Comparison of ENCODE assay signal across 21 cellular contexts in the genomic region with DNA sequence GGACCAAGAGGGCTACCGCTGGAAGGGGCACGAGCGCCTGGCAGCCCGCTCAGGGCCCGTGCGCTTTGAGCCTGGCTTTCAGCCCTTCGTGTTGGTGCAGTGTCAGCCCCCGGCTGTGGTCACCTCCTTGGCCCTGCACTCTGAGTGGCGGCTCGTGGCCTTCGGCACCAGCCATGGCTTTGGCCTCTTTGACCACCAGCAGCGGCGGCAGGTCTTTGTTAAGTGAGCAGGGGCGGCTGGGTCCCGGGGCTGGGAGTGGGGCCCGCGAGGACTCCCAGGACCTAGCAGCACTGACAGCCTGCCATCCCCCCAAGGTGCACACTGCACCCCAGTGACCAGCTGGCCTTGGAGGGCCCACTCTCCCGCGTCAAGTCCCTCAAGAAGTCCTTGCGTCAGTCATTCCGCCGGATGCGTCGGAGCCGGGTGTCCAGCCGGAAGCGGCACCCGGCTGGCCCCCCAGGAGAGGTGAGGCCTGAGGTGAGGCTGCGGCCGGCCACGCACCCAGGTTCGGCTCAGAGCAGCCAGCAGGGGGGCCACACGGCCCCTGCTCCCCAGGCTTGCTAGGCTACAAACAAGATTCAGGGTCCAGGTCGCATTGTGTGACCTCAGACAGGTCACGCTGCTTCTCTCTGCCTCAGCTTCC. TPM values are rescaled to one million over a fixed set of nuclear protein-coding genes. Genes with fewer than 3 reads are reported as not detected.
DNase-seq lines count a peak whose midpoint lies in the region; ATAC-seq and TF ChIP-seq lines count a peak whose summit lies in the region.
"Had no signal": no experiment of that assay in that cellular context is flagged by ENCODE, and none has a peak within 500 bp of the region (broad histone marks: within the 10 kb centered on the region; RNA-seq: fewer than 3 reads in every experiment).

No MANE protein-coding gene starts in this region.

- H3K4me3 ChIP-seq in OCI-LY7 (ENCODE audit: low read depth, low read length, poor library complexity, severe bottlenecking), result no peak overlapping the region
- H3K4me3 ChIP-seq in spleen, result no peak overlapping the region
- H3K4me3 ChIP-seq: Peyer's patch had no signal

- BruUV-seq in OCI-LY7 (replicated peaks; lab: Mats Ljungman, UMichigan), result no TSS peak

- intact Hi-C loops in CD14-positive monocyte (cut with micrococcal nuclease) (loop anchor here in 1 of 2 donors (5.0 kb wide), 1 partner anchor 53 kb away; a partner anchor contains a TSS), OCI-LY7 (cut with micrococcal nuclease; ENCODE audit: unreplicated experiment) (loop anchor here (2.0 kb wide), 2 partner anchors 19 to 45 kb away; a partner anchor contains a TSS), spleen (cut with DNase I; ENCODE audit: low total_unique reads) (no loop called here), posterior vena cava (cut with DNase I) (no loop called here)

- TF ChIP-seq POLR2A in spleen (IDR thresholded peaks at IDR 0.05), result no peak

- H3K27ac ChIP-seq in OCI-LY7 (ENCODE audit: low read depth, low read length, poor library complexity, severe bottlenecking) (peak overlapping the region; percentile 61), spleen (peak overlapping the region in 6 of 8 donors; percentile 61 to 92 (median 80))

- ATAC-seq in left lobe of liver (no peak), GM18909 (IDR thresholded peaks at IDR 0.05; ENCODE audit: poor library complexity, unreplicated experiment) (no peak), HG02678 (IDR thresholded peaks at IDR 0.05; ENCODE audit: unreplicated experiment) (no peak)

- H3K36me3 ChIP-seq in OCI-LY7 (ENCODE audit: insufficient read depth, low read length) (no peaks in the 10 kb centered on the region), spleen (peaks cover 0 to 95% (median 39%) of the 10 kb centered on the region in 6 donors)

- no peaks in the 10 kb centered on the region for H3K9me3 Mint-ChIP-seq in CD14-positive monocyte
- H3K9me3 Mint-ChIP-seq: CD4-positive, CD25-positive, alpha-beta regulatory T cell had no signal

- peaks cover 0 to 5% (median 1%) of the 10 kb centered on the region in 3 donors for H3K27me3 Mint-ChIP-seq in CD14-positive monocyte (ENCODE audit: low read depth in 3 of 3)
- H3K27me3 Mint-ChIP-seq: CD4-positive, CD25-positive, alpha-beta regulatory T cell had no signal

- no peak overlapping the region for H3K4me3 Mint-ChIP-seq in CD14-positive monocyte

- no peaks in the 10 kb centered on the region for H3K9me2 ChIP-seq in OCI-LY7 (ENCODE audit: insufficient read depth, low read length)
- H3K9me2 ChIP-seq: SK-N-SH had no signal

- peak overlapping the region in 4 of 7 donors; percentile 88 to 98 (median 97) for H3K27ac Mint-ChIP-seq in CD14-positive monocyte
- H3K27ac Mint-ChIP-seq: CD4-positive, CD25-positive, alpha-beta regulatory T cell had no signal

- H4K20me1 ChIP-seq in OCI-LY7 (ENCODE audit: insufficient read depth, low read length), result no peaks in the 10 kb centered on the region

- H3K4me1 Mint-ChIP-seq in CD14-positive monocyte, result peaks cover 23% of the 10 kb centered on the region

- no peaks in the 10 kb centered on the region for H3K9me3 ChIP-seq in OCI-LY7 (ENCODE audit: low read length)
- H3K9me3 ChIP-seq in spleen, result no peaks in the 10 kb centered on the region
- H3K9me3 ChIP-seq: Caco-2, Peyer's patch, SK-N-SH had no signal

- TF ChIP-seq CTCF in CD14-positive monocyte (IDR thresholded peaks at IDR 0.05) (no peak), OCI-LY7 (conservative IDR thresholded peaks at IDR 0.05; ENCODE audit: low read length) (no peak), spleen (IDR thresholded peaks at IDR 0.05 in 8 of 11, conservative IDR thresholded peaks at IDR 0.05 in 3 of 11) (no peak)

- H2AFZ ChIP-seq in OCI-LY7 (ENCODE audit: low read length), result no peak overlapping the region

- no peak for DNase-seq in CD14-positive monocyte (ENCODE audit: low spot score)
- no peak for DNase-seq in OCI-LY7 (ENCODE audit: low spot score)
- peak; percentile 44 for DNase-seq in left lobe of liver (ENCODE audit: low spot score)
- no peak for DNase-seq in spleen
- no peak for DNase-seq in NK-92 (lab: John Stamatoyannopoulos, UW; ENCODE audit: unreplicated experiment)
- DNase-seq in posterior vena cava (ENCODE audit: low spot score), result no peak
- DNase-seq: Caco-2; CD4-positive, CD25-positive, alpha-beta regulatory T cell; EL; HCEC 1CT; KG1; NCI-H1048; NCI-H146; NCI-H2107; NCI-H2227 treated with DMSO at 0.1 percent for 48 hours; NCI-H524; Peyer's patch; SHP77; SK-N-SH had no signal

- CTCF ChIA-PET in OCI-LY7 (lab: Charles Lee; ENCODE audit: unreplicated experiment), result interaction anchor here (1.1 kb wide), 1 partner anchor 183 kb away, joined by 4 read pairs; no protein-coding TSS in a partner anchor

- POLR2A ChIA-PET in OCI-LY7 (lab: Charles Lee), result interaction anchor here (0.5 to 3.4 kb wide), 5 partner anchors 13 to 93 kb away, joined by 3 to 18 read pairs (median 4); a partner anchor contains a TSS

- H3K4me1 ChIP-seq in OCI-LY7 (ENCODE audit: insufficient read depth, low read length, poor library complexity, severe bottlenecking) (peaks cover 43% of the 10 kb centered on the region), spleen (peaks cover 0 to 37% (median 22%) of the 10 kb centered on the region in 6 donors)

- 88 to 94% (median 93%) methylated on average over 20 to 35 of the region's 35 CpGs for WGBS in spleen, 5 donors

- no peak overlapping the region for H3K4me2 ChIP-seq in OCI-LY7 (ENCODE audit: low read length)
- H3K4me2 ChIP-seq: SK-N-SH had no signal

- H3K79me2 ChIP-seq in OCI-LY7 (ENCODE audit: insufficient read depth, low read depth, low read length), result no peaks in the 10 kb centered on the region

- peaks cover 0 to 4% of the 10 kb centered on the region in 2 donors for H3K36me3 Mint-ChIP-seq in CD14-positive monocyte

- H3K27me3 ChIP-seq in spleen (replicated peaks in 1 of 7), result no peaks in the 10 kb centered on the region
- H3K27me3 ChIP-seq: Peyer's patch had no signal

RNA-seq across cellular contexts. Expression of a gene that starts 17.4 kb away (rescaled TPM):
- under 1 TPM; 0.17 to 0.62 TPM for polyA plus RNA-seq in CD14-positive monocyte
- 8.9 and 9.7 TPM in 2 replicates for total RNA-seq in OCI-LY7 (2014; rRNA removed; shearing (Covaris generic))
- 17.7 and 19.2 TPM in 2 replicates for total RNA-seq in OCI-LY7 (2022)
- 34.2 TPM for total RNA-seq in left lobe of liver
- 100 to 1,000 TPM; 203 to 569 (median 292) TPM for total RNA-seq in spleen
- polyA plus RNA-seq in spleen, result 100 to 1,000 TPM; 123 to 551 (median 402) TPM
- total RNA-seq in posterior vena cava, result 100 to 1,000 TPM in 1 of 2 donors, 10 to 100 TPM in 1; 76.5 to 114 TPM

RNA-seq across cellular contexts. Expression of a gene that starts 44.7 kb away (rescaled TPM):
- polyA plus RNA-seq in CD14-positive monocyte (1 to 10 TPM; 4.8 to 7.5 TPM), spleen (100 to 1,000 TPM in 1 of 3 donors, 10 to 100 TPM in 2; 28.6 to 153 (median 92.6) TPM)
- total RNA-seq in OCI-LY7 (2014; rRNA removed; shearing (Covaris generic)), result 10.7 and 12.6 TPM in 2 replicates
- total RNA-seq in OCI-LY7 (2022) (20.9 and 21.6 TPM in 2 replicates), left lobe of liver (90.6 TPM), spleen (10 to 100 TPM; 44.0 to 97.8 (median 75.1) TPM), posterior vena cava (1 to 10 TPM; 6.4 to 6.8 TPM)

RNA-seq across cellular contexts. Expression of a gene that starts 53.8 kb away (rescaled TPM):
- 10 to 100 TPM; 11.8 to 13.6 TPM for polyA plus RNA-seq in CD14-positive monocyte
- 45.4 and 57.4 TPM in 2 replicates for total RNA-seq in OCI-LY7 (2014; rRNA removed; shearing (Covaris generic))
- total RNA-seq in OCI-LY7 (2022), result 57.9 and 69.8 TPM in 2 replicates
- 15.9 TPM for total RNA-seq in left lobe of liver
- total RNA-seq in spleen, result 10 to 100 TPM; 31.0 to 58.1 (median 35.4) TPM
- polyA plus RNA-seq in spleen, result 10 to 100 TPM; 40.8 to 87.8 (median 68.9) TPM
- 10 to 100 TPM in 1 of 2 donors, 1 to 10 TPM in 1; 8.8 to 15.2 TPM for total RNA-seq in posterior vena cava

RNA-seq across cellular contexts. Expression of a gene that starts 54.8 kb away (rescaled TPM):
- polyA plus RNA-seq in CD14-positive monocyte (not detected), spleen (10 to 100 TPM in 1 of 3 donors, 1 to 10 TPM in 2; 4.7 to 27.8 (median 6.2) TPM)
- total RNA-seq in OCI-LY7 (2014; rRNA removed; shearing (Covaris generic)), result not detected in 2 replicates
- total RNA-seq in OCI-LY7 (2022) (0.24 and 1.0 TPM in 2 replicates), left lobe of liver (26.4 TPM), spleen (100 to 1,000 TPM in 3 of 7 donors, 10 to 100 TPM in 4; 33.5 to 135 (median 51.1) TPM), posterior vena cava (10 to 100 TPM; 51.1 to 57.6 TPM)
